ENCODE assay signal across 20 cellular contexts in genomic region chr18:79461627-79462026, GRCh38.
A peak's percentile ranks its signal among the peaks of the same experiment; 100 is the strongest.
DNase-seq lines count a peak whose midpoint lies in the region; ATAC-seq and TF ChIP-seq lines count a peak whose summit lies in the region.
"Had no signal": no experiment of that assay in that cellular context is flagged by ENCODE, and none has a peak within 500 bp of the region (broad histone marks: within the 10 kb centered on the region; RNA-seq: fewer than 3 reads in every experiment).

No MANE protein-coding gene starts in this region.

- peak overlapping the region; percentile 97 for H2AK5ac ChIP-seq in neuronal stem cell (ENCODE audit: low read depth, low read length)

- peaks cover 28% of the 10 kb centered on the region for H3K4me1 Mint-ChIP-seq in GM23338
- H3K4me1 Mint-ChIP-seq in WTC11: peaks cover 24% of the 10 kb centered on the region

- H3K18ac ChIP-seq in neuronal stem cell (ENCODE audit: low read length): peak overlapping the region; percentile 45

- H3F3A ChIP-seq in GM23338 (replicated peaks; ENCODE audit: low read depth): no peaks in the 10 kb centered on the region

- H3K79me2 ChIP-seq in GM23338 (replicated peaks; ENCODE audit: insufficient read depth): no peaks in the 10 kb centered on the region

- H3K9me2 ChIP-seq in GM23338 (ENCODE audit: insufficient read depth): no peaks in the 10 kb centered on the region

- H3K4me3 ChIP-seq in BLaER1 (no peak overlapping the region), GM23338 (no peak overlapping the region), neuronal stem cell (ENCODE audit: low read length in 2 of 2) (no peak overlapping the region)

- no peak overlapping the region for H4K91ac ChIP-seq in neuronal stem cell (ENCODE audit: low read depth, low read length, poor library complexity)

- no peak overlapping the region for H3K4ac ChIP-seq in neuronal stem cell (ENCODE audit: low read length)

- H4K20me1 ChIP-seq in BLaER1: no peaks in the 10 kb centered on the region
- no peaks in the 10 kb centered on the region for H4K20me1 ChIP-seq in GM23338 (replicated peaks; ENCODE audit: insufficient read depth)

- H2AFZ ChIP-seq in GM23338: no peak overlapping the region
- no peak overlapping the region for H2AFZ ChIP-seq in neuronal stem cell (ENCODE audit: low read length)

- no CpG with 5 or more reads among the region's 22 CpGs for WGBS in neuronal stem cell (ENCODE audit: extremely low coverage in 2 of 2, insufficient read length in 2 of 2, insufficient replicate concordance in 1 of 2), 2 donors

- peak overlapping the region; percentile 50 for H2BK12ac ChIP-seq in neuronal stem cell (ENCODE audit: low read length)

- H3K4me1 ChIP-seq in BLaER1: peaks cover 97% of the 10 kb centered on the region
- peaks cover 7% of the 10 kb centered on the region for H3K4me1 ChIP-seq in GM23338 (ENCODE audit: insufficient read depth)
- H3K4me1 ChIP-seq in neuronal stem cell (ENCODE audit: control insufficient read depth in 2 of 2, insufficient read depth in 1 of 2, low read depth in 1 of 2, low read length in 2 of 2): peaks cover 2 to 20% of the 10 kb centered on the region in 2 donors

- no peak overlapping the region for H3K4me3 Mint-ChIP-seq in GM23338
- no peak overlapping the region for H3K4me3 Mint-ChIP-seq in WTC11
- H3K4me3 Mint-ChIP-seq: CD4-positive, alpha-beta memory T cell had no signal

- ATAC-seq in GM23338 (no peak), WTC11 (no peak)
- ATAC-seq: HepG2 had no signal

- POLR2A ChIA-PET in WTC11 (lab: Charles Lee): no interaction called here

- peak overlapping the region; percentile 99 for H3K4me2 ChIP-seq in BLaER1
- H3K4me2 ChIP-seq in GM23338: no peak overlapping the region
- H3K4me2 ChIP-seq in neuronal stem cell (ENCODE audit: insufficient read depth, low read length, poor library complexity, severe bottlenecking): no peak overlapping the region
- H3K4me2 ChIP-seq: KMS-11 had no signal

- DNase-seq in GM23338 (ENCODE audit: low spot score): no peak
- no peak for DNase-seq in WTC11 (ENCODE audit: low spot score)
- DNase-seq in neuronal stem cell (ENCODE audit: low spot score): no peak
- DNase-seq in NCI-H526 (lab: John Stamatoyannopoulos, UW): no peak
- DNase-seq in NCI-H446 (lab: John Stamatoyannopoulos, UW): no peak
- no peak for DNase-seq in iPS-NIHi7 (ENCODE audit: extremely low spot score)
- DNase-seq: ACHN; AML-193; CD4-positive, alpha-beta memory T cell; DMS79; MM.1S; NCI-H1105 treated with DMSO at 0.1 percent for 48 hours; NCI-H1694 treated with DMSO at 0.1 percent for 48 hours; NCI-H345; NCI-H69; OCI-M1; SIG-M5 had no signal

- H3K27me3 Mint-ChIP-seq in GM23338 (ENCODE audit: insufficient read depth, low read depth, poor library complexity): peaks cover 7% of the 10 kb centered on the region
- H3K27me3 Mint-ChIP-seq in WTC11 (ENCODE audit: low read depth): no peaks in the 10 kb centered on the region
- H3K27me3 Mint-ChIP-seq: CD4-positive, alpha-beta memory T cell had no signal

- H2BK15ac ChIP-seq in neuronal stem cell (ENCODE audit: low read length): no peak overlapping the region

- H3K36me3 ChIP-seq in BLaER1 (peaks cover 45% of the 10 kb centered on the region), GM23338 (ENCODE audit: insufficient read depth) (no peaks in the 10 kb centered on the region; the same call in 1 of the 2 replicates), neuronal stem cell (replicated peaks in 1 of 2; ENCODE audit: control insufficient read depth in 2 of 2, insufficient read depth in 2 of 2, low read length in 2 of 2) (no peaks in the 10 kb centered on the region)

- H3K9ac ChIP-seq in BLaER1 (peak overlapping the region; percentile 71; the same call in 1 of the 2 replicates), neuronal stem cell (ENCODE audit: low read depth, low read length, poor library complexity) (no peak overlapping the region)
- H3K9ac ChIP-seq: KMS-11 had no signal

- H2BK5ac ChIP-seq in neuronal stem cell (ENCODE audit: low read length): peak overlapping the region; percentile 68

- no peaks in the 10 kb centered on the region for H3K27me3 ChIP-seq in BLaER1
- no peaks in the 10 kb centered on the region for H3K27me3 ChIP-seq in GM23338 (ENCODE audit: insufficient read depth)
- no peaks in the 10 kb centered on the region for H3K27me3 ChIP-seq in neuronal stem cell (ENCODE audit: control insufficient read depth in 3 of 3, insufficient read depth in 3 of 3, low read depth in 1 of 3, low read length in 3 of 3)

- H3K23ac ChIP-seq in neuronal stem cell (ENCODE audit: low read depth, low read length, poor library complexity): peak overlapping the region; percentile 6

- H3K27ac ChIP-seq in BLaER1 (peak overlapping the region; percentile 86), GM23338 (ENCODE audit: low read depth) (no peak overlapping the region), neuronal stem cell (replicated peaks; ENCODE audit: low read length) (no peak overlapping the region)
- H3K27ac ChIP-seq: KMS-11 had no signal

- H3K36me3 Mint-ChIP-seq in GM23338 (ENCODE audit: low read depth) (peaks cover 5% of the 10 kb centered on the region; the same call in 1 of the 3 replicates), WTC11 (peaks cover 5% of the 10 kb centered on the region; the same call in 1 of the 2 replicates)

- CTCF ChIA-PET in WTC11 (lab: Charles Lee): no interaction called here

- H4K8ac ChIP-seq in neuronal stem cell (ENCODE audit: low read depth, low read length): no peak overlapping the region

- TF ChIP-seq CTCF in GM23338 (conservative IDR thresholded peaks at IDR 0.05; ENCODE audit: low read depth in 2 of 2) (no peak), WTC11 (IDR thresholded peaks at IDR 0.05) (no peak)

- H3K9me3 ChIP-seq in BLaER1 (no peaks in the 10 kb centered on the region), neuronal stem cell (replicated peaks in 1 of 2; ENCODE audit: control insufficient read depth in 2 of 2, insufficient read depth in 1 of 2, low read depth in 1 of 2, low read length in 2 of 2) (no peaks in the 10 kb centered on the region)

- H2BK120ac ChIP-seq in neuronal stem cell (ENCODE audit: low read depth, low read length): peak overlapping the region; percentile 74

- H3K79me1 ChIP-seq in neuronal stem cell (ENCODE audit: low read depth, low read length): no peaks in the 10 kb centered on the region

- H3K14ac ChIP-seq in neuronal stem cell (ENCODE audit: low read length): peak overlapping the region; percentile 44

- no peaks in the 10 kb centered on the region for H3K9me3 Mint-ChIP-seq in GM23338
- H3K9me3 Mint-ChIP-seq in WTC11: no peaks in the 10 kb centered on the region
- H3K9me3 Mint-ChIP-seq: CD4-positive, alpha-beta memory T cell had no signal

- H3K27ac Mint-ChIP-seq in GM23338 (0 out of 2 replicates have a peak overlapping the region, but pooled peaks have one; percentile 6), WTC11 (peak overlapping the region; percentile 53; the same call in 1 of the 2 replicates)

TF ChIP-seq in GM23338, 12 proteins besides CTCF, POLR2A, EP300 and RAD21 (continues in another document):
- TF ChIP-seq EZH2phosphoT487 (IDR thresholded peaks at IDR 0.05; ENCODE audit: unreplicated experiment) (no peak), CREB1 (CRISPR knock-in tag; IDR thresholded peaks at IDR 0.05; ENCODE audit: low read depth) (no peak), JUNB (IDR thresholded peaks at IDR 0.05; ENCODE audit: unreplicated experiment) (no peak), STAT1 (IDR thresholded peaks at IDR 0.05; ENCODE audit: unreplicated experiment) (no peak)

TF ChIP-seq in WTC11, 78 proteins besides CTCF, POLR2A, EP300 and RAD21 (continues in another document):
- no peak for TF ChIP-seq ZNF396 (CRISPR knock-in tag; IDR thresholded peaks at IDR 0.05; ENCODE audit: borderline replicate concordance)
- TF ChIP-seq NFE2L1 (CRISPR knock-in tag; IDR thresholded peaks at IDR 0.05): no peak
- no peak for TF ChIP-seq CDX4 (CRISPR knock-in tag; IDR thresholded peaks at IDR 0.05; ENCODE audit: borderline replicate concordance)
- no peak for TF ChIP-seq E2F1 (CRISPR knock-in tag; IDR thresholded peaks at IDR 0.05)
- TF ChIP-seq CBFB (CRISPR knock-in tag; IDR thresholded peaks at IDR 0.05; ENCODE audit: low read depth): no peak
- no peak for TF ChIP-seq FOXP1 (CRISPR knock-in tag; IDR thresholded peaks at IDR 0.05; ENCODE audit: borderline replicate concordance)
- TF ChIP-seq FOXP4 (CRISPR knock-in tag; IDR thresholded peaks at IDR 0.05): no peak
- no peak for TF ChIP-seq HMGA2 (CRISPR knock-in tag; IDR thresholded peaks at IDR 0.05)
- TF ChIP-seq ZNF416 (CRISPR knock-in tag; IDR thresholded peaks at IDR 0.05): no peak
